Comparison of ENCODE assay signal across 20 cellular contexts in genomic region chr7:99554929-99555328, GRCh38. TPM values are rescaled to one million over a fixed set of nuclear protein-coding genes. Genes with fewer than 3 reads are reported as not detected.
DNase-seq lines count a peak whose midpoint lies in the region; ATAC-seq, FAIRE-seq and TF ChIP-seq lines count a peak whose summit lies in the region.
"Had no signal": no experiment of that assay in that cellular context is flagged by ENCODE, and none has a peak within 500 bp of the region (broad histone marks: within the 10 kb centered on the region; RNA-seq: fewer than 3 reads in every experiment).

No MANE protein-coding gene starts in this region.

- no peak overlapping the region for H3K4me3 Mint-ChIP-seq in CD8-positive, alpha-beta T cell
- H3K4me3 Mint-ChIP-seq in dendritic cell treated with granulocyte-macrophage colony-stimulating factor and Interleukin-4, amounts not matched to agents 40 ng/mL and 50 ng/mL, for 4 days, result no peak overlapping the region
- H3K4me3 Mint-ChIP-seq in stimulated activated effector memory CD8-positive, alpha-beta T cell treated with anti-CD3 and anti-CD28 coated beads, Interleukin-12 subunit alpha, Interleukin-12 subunit beta, amount 100 ng/mL, for 72 hours, result no peak overlapping the region

- no peak overlapping the region for H4K8ac ChIP-seq in neuronal stem cell (ENCODE audit: low read depth, low read length)

- 93% methylated on average over 2 of the region's 2 CpGs for WGBS in HepG2 (ENCODE audit: low lambda C conversion rate)
- WGBS in right lobe of liver (ENCODE audit: insufficient coverage, low coverage, low lambda C conversion rate, missing lambda C conversion rate), result 57% methylated on average over 2 of the region's 2 CpGs
- WGBS in neuronal stem cell (ENCODE audit: extremely low coverage in 2 of 2, insufficient read length in 2 of 2, insufficient replicate concordance in 1 of 2), 2 donors, result no CpG with 5 or more reads among the region's 2 CpGs

- TF ChIP-seq RAD21 in HepG2 (CRISPR knock-in tag; IDR thresholded peaks at IDR 0.05), result no peak

- no peaks in the 10 kb centered on the region for H3K9me3 Mint-ChIP-seq in CD8-positive, alpha-beta T cell
- no peaks in the 10 kb centered on the region for H3K9me3 Mint-ChIP-seq in dendritic cell treated with granulocyte-macrophage colony-stimulating factor and Interleukin-4, amounts not matched to agents 40 ng/mL and 50 ng/mL, for 4 days
- H3K9me3 Mint-ChIP-seq in stimulated activated effector memory CD8-positive, alpha-beta T cell treated with anti-CD3 and anti-CD28 coated beads, Interleukin-12 subunit alpha, Interleukin-12 subunit beta, amount 100 ng/mL, for 72 hours, result no peaks in the 10 kb centered on the region
- H3K9me3 Mint-ChIP-seq: IgD-negative memory B cell had no signal

- H3K9ac ChIP-seq in HepG2 (ENCODE audit: insufficient read depth, low read depth, low read length) (no peak overlapping the region), neuronal stem cell (ENCODE audit: low read depth, low read length, poor library complexity) (no peak overlapping the region)
- H3K9ac ChIP-seq: GM23248 had no signal

- no peak overlapping the region for H3K23ac ChIP-seq in neuronal stem cell (ENCODE audit: low read depth, low read length, poor library complexity)

- peak overlapping the region; percentile 53 for H3K27ac Mint-ChIP-seq in CD8-positive, alpha-beta T cell
- H3K27ac Mint-ChIP-seq in dendritic cell treated with granulocyte-macrophage colony-stimulating factor and Interleukin-4, amounts not matched to agents 40 ng/mL and 50 ng/mL, for 4 days, result peak overlapping the region; percentile 59
- peak overlapping the region; percentile 57 for H3K27ac Mint-ChIP-seq in stimulated activated effector memory CD8-positive, alpha-beta T cell treated with anti-CD3 and anti-CD28 coated beads, Interleukin-12 subunit alpha, Interleukin-12 subunit beta, amount 100 ng/mL, for 72 hours

- H3K4me2 ChIP-seq in HepG2 (ENCODE audit: low read depth, low read length) (no peak overlapping the region), neuronal stem cell (ENCODE audit: insufficient read depth, low read length, poor library complexity, severe bottlenecking) (no peak overlapping the region)

- TF ChIP-seq EP300 in HepG2 (IDR thresholded peaks at IDR 0.05; ENCODE audit: low read depth in 2 of 2, low read length in 2 of 2) (no peak), HepG2 (CRISPR knock-in tag; IDR thresholded peaks at IDR 0.05; ENCODE audit: borderline replicate concordance) (no peak)

- H3K27me3 ChIP-seq in HepG2 (ENCODE audit: control insufficient read depth in 1 of 2, insufficient read depth in 2 of 2, low read length in 2 of 2), result no peaks in the 10 kb centered on the region; a peak in 1 of 5 replicates
- no peaks in the 10 kb centered on the region for H3K27me3 ChIP-seq in right lobe of liver
- H3K27me3 ChIP-seq in CD8-positive, alpha-beta T cell (ENCODE audit: insufficient read depth, low read length), result no peaks in the 10 kb centered on the region
- H3K27me3 ChIP-seq in neuronal stem cell (ENCODE audit: control insufficient read depth in 3 of 3, insufficient read depth in 3 of 3, low read depth in 1 of 3, low read length in 3 of 3), result no peaks in the 10 kb centered on the region

- H2AFZ ChIP-seq in HepG2 (ENCODE audit: low read length) (no peak overlapping the region), neuronal stem cell (ENCODE audit: low read length) (no peak overlapping the region)
- H2AFZ ChIP-seq: GM23248 had no signal

- no peak for FAIRE-seq in HepG2 (lab: Jason Lieb, UNC)
- FAIRE-seq: G401.6 had no signal

- DNase-seq in HepG2 (ENCODE audit: low spot score) (no peak), right lobe of liver (no peak), SKM-1 (lab: John Stamatoyannopoulos, UW; ENCODE audit: unreplicated experiment) (no peak), neuronal stem cell (ENCODE audit: low spot score) (no peak), NCI-H187 treated with DMSO at 0.1 percent for 48 hours (lab: John Stamatoyannopoulos, UW) (no peak)
- no peak for DNase-seq in CD8-positive, alpha-beta T cell
- DNase-seq in stimulated activated effector memory CD8-positive, alpha-beta T cell treated with anti-CD3 and anti-CD28 coated beads, Interleukin-12 subunit alpha, Interleukin-12 subunit beta, amount 100 ng/mL, for 72 hours (ENCODE audit: low spot score in 2 of 2), result no peak
- DNase-seq: DMS79 treated with DMSO at 0.1 percent for 48 hours; GM23248; HCEC 1CT; Kasumi-1; NCI-H1105 treated with DMSO at 0.1 percent for 48 hours; NCI-H187; NCI-H345; NK-92 treated with Interleukin-12 subunit alpha and Interleukin-12 subunit beta, amount 100 ng/mL, for 24 hours; SHP77 treated with DMSO at 0.1 percent for 48 hours had no signal

- POLR2A ChIA-PET in HepG2 (lab: Yijun Ruan, JAX), result no interaction called here
- POLR2A ChIA-PET in CD8-positive, alpha-beta T cell (lab: Charles Lee), result interaction anchor here (1.3 kb wide), 1 partner anchor 55 kb away, joined by 5 read pairs; the partner anchor contains the start of gene ZNF394

- H3K9me3 ChIP-seq in HepG2 (ENCODE audit: low read length), result no peaks in the 10 kb centered on the region
- no peaks in the 10 kb centered on the region for H3K9me3 ChIP-seq in right lobe of liver
- no peaks in the 10 kb centered on the region for H3K9me3 ChIP-seq in CD8-positive, alpha-beta T cell (ENCODE audit: low read length)
- H3K9me3 ChIP-seq in neuronal stem cell (replicated peaks in 1 of 2; ENCODE audit: control insufficient read depth in 2 of 2, insufficient read depth in 1 of 2, low read depth in 1 of 2, low read length in 2 of 2), result peaks cover 4% of the 10 kb centered on the region in 2 donors

- H2BK12ac ChIP-seq in neuronal stem cell (ENCODE audit: low read length), result no peak overlapping the region

- no peaks in the 10 kb centered on the region for H3K27me3 Mint-ChIP-seq in CD8-positive, alpha-beta T cell (ENCODE audit: low read depth)
- no peaks in the 10 kb centered on the region for H3K27me3 Mint-ChIP-seq in dendritic cell treated with granulocyte-macrophage colony-stimulating factor and Interleukin-4, amounts not matched to agents 40 ng/mL and 50 ng/mL, for 4 days
- H3K27me3 Mint-ChIP-seq: IgD-negative memory B cell had no signal

- intact Hi-C loops in HepG2 (cut with micrococcal nuclease; ENCODE audit: unreplicated experiment) (loop anchor here (5.0 kb wide), 1 partner anchor 53 kb away; the partner anchor contains the start of genes ZKSCAN5 and ZNF394), right lobe of liver (cut with DNase I) (no loop called here)
- intact Hi-C loops in CD8-positive, alpha-beta T cell (cut with DNase I, micrococcal nuclease), result loop anchor here in 1 of 2 experiments (5.0 to 10.0 kb wide), 2 partner anchors 462 to 880 kb away; partner anchors contain the start of genes PPP1R35 and ZKSCAN1
- intact Hi-C loops in dendritic cell treated with granulocyte-macrophage colony-stimulating factor and Interleukin-4, amounts not matched to agents 40 ng/mL and 50 ng/mL, for 4 days (cut with micrococcal nuclease), result loop anchor here (10.0 kb wide), 2 partner anchors 80 to 530 kb away; partner anchors contain the start of genes COPS6, ZNF3 and ZNF789

- BruUV-seq in HepG2 (replicated peaks; lab: Mats Ljungman, UMichigan), result no TSS peak

- H3K36me3 ChIP-seq in HepG2 (replicated peaks in 1 of 2; ENCODE audit: control insufficient read depth in 1 of 2, insufficient read depth in 2 of 2, low read length in 2 of 2) (peaks cover 0 to 15% of the 10 kb centered on the region in 2 experiments; a peak in 3 of 5 replicates), right lobe of liver (no peaks in the 10 kb centered on the region), neuronal stem cell (replicated peaks in 1 of 2; ENCODE audit: control insufficient read depth in 2 of 2, insufficient read depth in 2 of 2, low read length in 2 of 2) (peaks cover 11 to 37% of the 10 kb centered on the region in 2 donors)
- H3K36me3 ChIP-seq in CD8-positive, alpha-beta T cell (ENCODE audit: insufficient read depth, low read length), result peaks cover 9% of the 10 kb centered on the region

- no peak overlapping the region for H3K14ac ChIP-seq in neuronal stem cell (ENCODE audit: low read length)

- CTCF ChIA-PET in HepG2 (lab: Yijun Ruan, JAX; ENCODE audit: low intra/inter-chr PET ratio, low total read pairs), result no interaction called here
- CTCF ChIA-PET in CD8-positive, alpha-beta T cell (lab: Charles Lee), result no interaction called here

- H2BK15ac ChIP-seq in neuronal stem cell (ENCODE audit: low read length), result no peak overlapping the region

- no peak overlapping the region for H3K18ac ChIP-seq in neuronal stem cell (ENCODE audit: low read length)

- H2BK5ac ChIP-seq in neuronal stem cell (ENCODE audit: low read length), result no peak overlapping the region

- H3K36me3 Mint-ChIP-seq in CD8-positive, alpha-beta T cell, result peaks cover 42% of the 10 kb centered on the region
- H3K36me3 Mint-ChIP-seq in dendritic cell treated with granulocyte-macrophage colony-stimulating factor and Interleukin-4, amounts not matched to agents 40 ng/mL and 50 ng/mL, for 4 days (ENCODE audit: low read depth), result peaks cover 56% of the 10 kb centered on the region
- peaks cover 62% of the 10 kb centered on the region for H3K36me3 Mint-ChIP-seq in stimulated activated effector memory CD8-positive, alpha-beta T cell treated with anti-CD3 and anti-CD28 coated beads, Interleukin-12 subunit alpha, Interleukin-12 subunit beta, amount 100 ng/mL, for 72 hours

- in situ Hi-C loops in HepG2 (cut with HindIII; ENCODE audit: extremely low pct_ligation_motif_present, low pct_unique_long_range_greater_than_20kb), result no loop called here

- H2BK120ac ChIP-seq in neuronal stem cell (ENCODE audit: low read depth, low read length), result no peak overlapping the region

- H3K4me1 Mint-ChIP-seq in CD8-positive, alpha-beta T cell (ENCODE audit: low read depth), result peaks cover 49% of the 10 kb centered on the region
- H3K4me1 Mint-ChIP-seq in dendritic cell treated with granulocyte-macrophage colony-stimulating factor and Interleukin-4, amounts not matched to agents 40 ng/mL and 50 ng/mL, for 4 days (ENCODE audit: low read depth), result peaks cover 44% of the 10 kb centered on the region
- peaks cover 30% of the 10 kb centered on the region for H3K4me1 Mint-ChIP-seq in stimulated activated effector memory CD8-positive, alpha-beta T cell treated with anti-CD3 and anti-CD28 coated beads, Interleukin-12 subunit alpha, Interleukin-12 subunit beta, amount 100 ng/mL, for 72 hours

- peaks cover 13% of the 10 kb centered on the region for H3K79me1 ChIP-seq in neuronal stem cell (ENCODE audit: low read depth, low read length)

- ATAC-seq in HepG2 (no peak), right lobe of liver (no peak)
- ATAC-seq in CD8-positive, alpha-beta T cell, result no peak
- ATAC-seq in stimulated activated effector memory CD8-positive, alpha-beta T cell treated with anti-CD3 and anti-CD28 coated beads, Interleukin-12 subunit alpha, Interleukin-12 subunit beta, amount 100 ng/mL, for 72 hours, result no peak

- H3K79me2 ChIP-seq in HepG2 (ENCODE audit: insufficient read depth, low read length), result peaks cover 49% of the 10 kb centered on the region

- peaks cover 34% of the 10 kb centered on the region for H3K4me1 ChIP-seq in HepG2 (ENCODE audit: insufficient read depth, low read length)
- H3K4me1 ChIP-seq in right lobe of liver, result peaks cover 0 to 21% (median 10%) of the 10 kb centered on the region in 4 donors
- H3K4me1 ChIP-seq in CD8-positive, alpha-beta T cell (ENCODE audit: insufficient read depth, low read length), result peaks cover 44% of the 10 kb centered on the region
- H3K4me1 ChIP-seq in neuronal stem cell (ENCODE audit: control insufficient read depth in 2 of 2, insufficient read depth in 1 of 2, low read depth in 1 of 2, low read length in 2 of 2), result peaks cover 6 to 8% of the 10 kb centered on the region in 2 donors

- H3K4me3 ChIP-seq in HepG2 (replicated peaks in 1 of 3; ENCODE audit: insufficient read depth in 1 of 3, low read depth in 2 of 3, low read length in 3 of 3), result no peak overlapping the region
- no peak overlapping the region for H3K4me3 ChIP-seq in right lobe of liver
- H3K4me3 ChIP-seq in CD8-positive, alpha-beta T cell (ENCODE audit: low read depth, low read length), result no peak overlapping the region
- H3K4me3 ChIP-seq in neuronal stem cell (ENCODE audit: low read length in 2 of 2), result no peak overlapping the region
- H3K4me3 ChIP-seq: GM23248 had no signal

- H3K4ac ChIP-seq in neuronal stem cell (ENCODE audit: low read length), result no peak overlapping the region

- TF ChIP-seq CTCF in HepG2 (CRISPR knock-in tag; IDR thresholded peaks at IDR 0.05) (no peak), right lobe of liver (IDR thresholded peaks at IDR 0.05) (no peak)
- TF ChIP-seq CTCF in CD8-positive, alpha-beta T cell (IDR thresholded peaks at IDR 0.05), result no peak

- H4K91ac ChIP-seq in neuronal stem cell (ENCODE audit: low read depth, low read length, poor library complexity), result no peak overlapping the region

- H2AK5ac ChIP-seq in neuronal stem cell (ENCODE audit: low read depth, low read length), result no peak overlapping the region

- no peaks in the 10 kb centered on the region; the same call in 1 of the 2 replicates for H4K20me1 ChIP-seq in HepG2 (ENCODE audit: insufficient read depth, low read length)

- H3K27ac ChIP-seq in HepG2 (ENCODE audit: extremely low read length, insufficient read depth, low read length), result no peak overlapping the region
- no peak overlapping the region for H3K27ac ChIP-seq in right lobe of liver
- H3K27ac ChIP-seq in CD8-positive, alpha-beta T cell (ENCODE audit: low read depth, low read length), result no peak overlapping the region
- no peak overlapping the region for H3K27ac ChIP-seq in neuronal stem cell (replicated peaks; ENCODE audit: low read length)
- H3K27ac ChIP-seq: GM23248 had no signal

- TF ChIP-seq POLR2A in HepG2 (IDR thresholded peaks at IDR 0.05; ENCODE audit: insufficient read depth in 1 of 2, low read depth in 2 of 2, low read length in 2 of 2) (no peak), right lobe of liver (IDR thresholded peaks at IDR 0.05) (no peak)

RNA-seq across cellular contexts. Expression of gene FAM200A, which starts 3.0 kb away (rescaled TPM):
- total RNA-seq in HepG2 (2016; rRNA removed; fragmentation: Illumina TruSeq; extraction: Trizol), result 6.3 and 10.4 TPM in 2 replicates
- 1.0 and 1.3 TPM in 2 replicates for total RNA-seq in HepG2 (2016; cell fraction: cytosol; rRNA removed; fragmentation: Illumina TruSeq; extraction: Trizol; ENCODE audit: low read depth)
- total RNA-seq in HepG2 (2016; cell fraction: insoluble cytoplasmic fraction; rRNA removed; fragmentation: Illumina TruSeq; extraction: Trizol), result 6.0 and 8.6 TPM in 2 replicates
- 3.2 and 3.9 TPM in 2 replicates for total RNA-seq in HepG2 (2016; cell fraction: membrane; rRNA removed; fragmentation: Illumina TruSeq; extraction: Trizol)
- total RNA-seq in HepG2 (2016; cell fraction: nucleus; rRNA removed; fragmentation: Illumina TruSeq; extraction: Trizol), result 3.5 and 4.0 TPM in 2 replicates
- 4.7 and 5.4 TPM in 2 replicates for polyA plus RNA-seq in HepG2 (2011; rRNA removed)
- polyA plus RNA-seq in HepG2 (2011; cell fraction: cytosol; rRNA removed), result 3.4 and 4.4 TPM in 2 replicates
- 0.87 and 1.9 TPM in 2 replicates for polyA plus RNA-seq in HepG2 (2011; cell fraction: nucleus; rRNA removed)
- polyA plus RNA-seq in HepG2 (2012), result 4.5 and 5.0 TPM in 2 replicates
- polyA plus RNA-seq in HepG2 (2016; cell fraction: cytosol; fragmentation: Illumina TruSeq; extraction: Trizol; ENCODE audit: low read depth), result 0.53 and 0.85 TPM in 2 replicates
- polyA plus RNA-seq in HepG2 (2016; cell fraction: insoluble cytoplasmic fraction; fragmentation: Illumina TruSeq; extraction: Trizol; ENCODE audit: low read depth), result 8.3 and 10.1 TPM in 2 replicates
- polyA plus RNA-seq in HepG2 (2016; cell fraction: membrane; fragmentation: Illumina TruSeq; extraction: Trizol; ENCODE audit: low read depth), result 1.4 and 1.9 TPM in 2 replicates
- polyA plus RNA-seq in HepG2 (2016; cell fraction: nucleus; fragmentation: Illumina TruSeq; extraction: Trizol; ENCODE audit: insufficient read depth, low read depth), result 5.9 and 6.7 TPM in 2 replicates
- polyA minus RNA-seq in HepG2 (2011; rRNA and poly(A)+ RNA removed; ENCODE audit: low replicate concordance), result 1.1 and 3.9 TPM in 2 replicates
- polyA minus RNA-seq in HepG2 (2011; cell fraction: cytosol; rRNA and poly(A)+ RNA removed), result 2.8 and 3.8 TPM in 2 replicates
- 6.2 and 7.5 TPM in 2 replicates for polyA minus RNA-seq in HepG2 (2011; cell fraction: nucleus; rRNA and poly(A)+ RNA removed)
- 1 to 10 TPM; 1.4 to 3.4 (median 2.3) TPM for total RNA-seq in right lobe of liver
- 1 to 10 TPM; 2.7 to 3.3 TPM for total RNA-seq in CD8-positive, alpha-beta T cell
- 8.0 TPM for polyA plus RNA-seq in neuronal stem cell (2013, experiment 1 of 2)
- polyA plus RNA-seq in neuronal stem cell (2013, experiment 2 of 2), result 7.9 TPM

RNA-seq across cellular contexts. Expression of gene ZNF655, which starts 3.5 kb away (rescaled TPM):
- total RNA-seq in HepG2 (2016; rRNA removed; fragmentation: Illumina TruSeq; extraction: Trizol), result 53.4 and 54.8 TPM in 2 replicates
- 16.2 and 27.8 TPM in 2 replicates for total RNA-seq in HepG2 (2016; cell fraction: cytosol; rRNA removed; fragmentation: Illumina TruSeq; extraction: Trizol; ENCODE audit: low read depth)
- total RNA-seq in HepG2 (2016; cell fraction: insoluble cytoplasmic fraction; rRNA removed; fragmentation: Illumina TruSeq; extraction: Trizol), result 55.5 and 56.9 TPM in 2 replicates
- 43.6 and 47.0 TPM in 2 replicates for total RNA-seq in HepG2 (2016; cell fraction: membrane; rRNA removed; fragmentation: Illumina TruSeq; extraction: Trizol)
- total RNA-seq in HepG2 (2016; cell fraction: nucleus; rRNA removed; fragmentation: Illumina TruSeq; extraction: Trizol), result 62.9 and 68.9 TPM in 2 replicates
- 75.6 and 83.2 TPM in 2 replicates for polyA plus RNA-seq in HepG2 (2011; rRNA removed)
- 46.0 and 47.5 TPM in 2 replicates for polyA plus RNA-seq in HepG2 (2011; cell fraction: cytosol; rRNA removed)
- polyA plus RNA-seq in HepG2 (2011; cell fraction: nucleus; rRNA removed), result 141 and 161 TPM in 2 replicates
- polyA plus RNA-seq in HepG2 (2012), result 32.8 and 35.8 TPM in 2 replicates
- polyA plus RNA-seq in HepG2 (2016; cell fraction: cytosol; fragmentation: Illumina TruSeq; extraction: Trizol; ENCODE audit: low read depth), result 22.2 and 35.6 TPM in 2 replicates
- polyA plus RNA-seq in HepG2 (2016; cell fraction: insoluble cytoplasmic fraction; fragmentation: Illumina TruSeq; extraction: Trizol; ENCODE audit: low read depth), result 41.3 and 42.7 TPM in 2 replicates
- 30.7 and 38.8 TPM in 2 replicates for polyA plus RNA-seq in HepG2 (2016; cell fraction: membrane; fragmentation: Illumina TruSeq; extraction: Trizol; ENCODE audit: low read depth)
- polyA plus RNA-seq in HepG2 (2016; cell fraction: nucleus; fragmentation: Illumina TruSeq; extraction: Trizol; ENCODE audit: insufficient read depth, low read depth), result 77.8 and 80.4 TPM in 2 replicates
- polyA minus RNA-seq in HepG2 (2011; rRNA and poly(A)+ RNA removed; ENCODE audit: low replicate concordance), result 46.6 and 83.6 TPM in 2 replicates
- 24.0 and 25.8 TPM in 2 replicates for polyA minus RNA-seq in HepG2 (2011; cell fraction: cytosol; rRNA and poly(A)+ RNA removed)
- 176 and 200 TPM in 2 replicates for polyA minus RNA-seq in HepG2 (2011; cell fraction: nucleus; rRNA and poly(A)+ RNA removed)
- total RNA-seq in right lobe of liver, result 10 to 100 TPM; 21.5 to 44.4 (median 26.0) TPM
- total RNA-seq in CD8-positive, alpha-beta T cell, result 100 to 1,000 TPM; 177 to 186 TPM
- 27.3 TPM for polyA plus RNA-seq in neuronal stem cell (2013, experiment 1 of 2)
- polyA plus RNA-seq in neuronal stem cell (2013, experiment 2 of 2), result 27.7 TPM

RNA-seq across cellular contexts. Expression of gene TMEM225B, which starts 43.1 kb away (rescaled TPM):
- total RNA-seq in HepG2 (2016; rRNA removed; fragmentation: Illumina TruSeq; extraction: Trizol) (0.60 and 0.95 TPM in 2 replicates), right lobe of liver (1 to 10 TPM in 1 of 6 experiments, under 1 TPM in 3, not detected in 2; 0.25 to 1.4 (median 0.29) TPM)
- total RNA-seq in HepG2 (2016; cell fraction: cytosol; rRNA removed; fragmentation: Illumina TruSeq; extraction: Trizol; ENCODE audit: low read depth), result 2.2 and 2.6 TPM in 2 replicates
- 0.42 and 0.65 TPM in 2 replicates for total RNA-seq in HepG2 (2016; cell fraction: insoluble cytoplasmic fraction; rRNA removed; fragmentation: Illumina TruSeq; extraction: Trizol)
- 1.3 and 1.4 TPM in 2 replicates for total RNA-seq in HepG2 (2016; cell fraction: membrane; rRNA removed; fragmentation: Illumina TruSeq; extraction: Trizol)
- 1.3 and 1.4 TPM in 2 replicates for total RNA-seq in HepG2 (2016; cell fraction: nucleus; rRNA removed; fragmentation: Illumina TruSeq; extraction: Trizol)
- 0.78 and 1.6 TPM in 2 replicates for polyA plus RNA-seq in HepG2 (2011; rRNA removed)
- polyA plus RNA-seq in HepG2 (2011; cell fraction: cytosol; rRNA removed), result 0.83 and 1.5 TPM in 2 replicates
- 3.0 and 3.2 TPM in 2 replicates for polyA plus RNA-seq in HepG2 (2011; cell fraction: nucleus; rRNA removed)
- polyA plus RNA-seq in HepG2 (2012), result 1.9 and 2.5 TPM in 2 replicates
- polyA plus RNA-seq in HepG2 (2016; cell fraction: cytosol; fragmentation: Illumina TruSeq; extraction: Trizol; ENCODE audit: low read depth), result 1.4 and 2.2 TPM in 2 replicates
- 0.38 and 0.45 TPM in 2 replicates for polyA plus RNA-seq in HepG2 (2016; cell fraction: insoluble cytoplasmic fraction; fragmentation: Illumina TruSeq; extraction: Trizol; ENCODE audit: low read depth)
- polyA plus RNA-seq in HepG2 (2016; cell fraction: membrane; fragmentation: Illumina TruSeq; extraction: Trizol; ENCODE audit: low read depth), result 1.4 and 1.9 TPM in 2 replicates
- polyA plus RNA-seq in HepG2 (2016; cell fraction: nucleus; fragmentation: Illumina TruSeq; extraction: Trizol; ENCODE audit: insufficient read depth, low read depth), result 1.1 and 2.7 TPM in 2 replicates
- polyA minus RNA-seq in HepG2 (2011; rRNA and poly(A)+ RNA removed; ENCODE audit: low replicate concordance), result 0.12 and 0.19 TPM in 2 replicates
- 1.1 TPM in 1 of 2 replicates, not detected in the other for polyA minus RNA-seq in HepG2 (2011; cell fraction: cytosol; rRNA and poly(A)+ RNA removed)
- 0.90 and 1.2 TPM in 2 replicates for polyA minus RNA-seq in HepG2 (2011; cell fraction: nucleus; rRNA and poly(A)+ RNA removed)
- total RNA-seq in CD8-positive, alpha-beta T cell, result 1 to 10 TPM in 1 of 2 experiments, under 1 TPM in 1; 0.94 to 2.1 TPM
- 1.3 TPM for polyA plus RNA-seq in neuronal stem cell (2013, experiment 1 of 2)
- polyA plus RNA-seq in neuronal stem cell (2013, experiment 2 of 2), result 1.5 TPM
- total RNA-seq: GM23248, HT1080 had no signal

RNA-seq across cellular contexts. Expression of gene ZKSCAN5, which starts 50.5 kb away (rescaled TPM):
- total RNA-seq in HepG2 (2016; rRNA removed; fragmentation: Illumina TruSeq; extraction: Trizol), result 11.7 and 14.4 TPM in 2 replicates
- 2.1 and 2.3 TPM in 2 replicates for total RNA-seq in HepG2 (2016; cell fraction: cytosol; rRNA removed; fragmentation: Illumina TruSeq; extraction: Trizol; ENCODE audit: low read depth)
- total RNA-seq in HepG2 (2016; cell fraction: insoluble cytoplasmic fraction; rRNA removed; fragmentation: Illumina TruSeq; extraction: Trizol), result 11.7 and 14.5 TPM in 2 replicates
- 7.0 and 7.8 TPM in 2 replicates for total RNA-seq in HepG2 (2016; cell fraction: membrane; rRNA removed; fragmentation: Illumina TruSeq; extraction: Trizol)
- total RNA-seq in HepG2 (2016; cell fraction: nucleus; rRNA removed; fragmentation: Illumina TruSeq; extraction: Trizol), result 7.9 and 10.0 TPM in 2 replicates
- polyA plus RNA-seq in HepG2 (2011; rRNA removed), result 5.2 and 5.5 TPM in 2 replicates
- 3.4 and 4.6 TPM in 2 replicates for polyA plus RNA-seq in HepG2 (2011; cell fraction: cytosol; rRNA removed)
- 4.1 and 5.2 TPM in 2 replicates for polyA plus RNA-seq in HepG2 (2011; cell fraction: nucleus; rRNA removed)
- 5.5 and 5.7 TPM in 2 replicates for polyA plus RNA-seq in HepG2 (2012)
- 1.1 TPM in 2 replicates for polyA plus RNA-seq in HepG2 (2016; cell fraction: cytosol; fragmentation: Illumina TruSeq; extraction: Trizol; ENCODE audit: low read depth)
- polyA plus RNA-seq in HepG2 (2016; cell fraction: insoluble cytoplasmic fraction; fragmentation: Illumina TruSeq; extraction: Trizol; ENCODE audit: low read depth), result 11.4 and 12.4 TPM in 2 replicates
- polyA plus RNA-seq in HepG2 (2016; cell fraction: membrane; fragmentation: Illumina TruSeq; extraction: Trizol; ENCODE audit: low read depth), result 3.6 and 3.8 TPM in 2 replicates
- polyA plus RNA-seq in HepG2 (2016; cell fraction: nucleus; fragmentation: Illumina TruSeq; extraction: Trizol; ENCODE audit: insufficient read depth, low read depth), result 12.5 and 12.6 TPM in 2 replicates
- 10.3 and 16.0 TPM in 2 replicates for polyA minus RNA-seq in HepG2 (2011; rRNA and poly(A)+ RNA removed; ENCODE audit: low replicate concordance)
- 6.9 and 7.2 TPM in 2 replicates for polyA minus RNA-seq in HepG2 (2011; cell fraction: cytosol; rRNA and poly(A)+ RNA removed)
- polyA minus RNA-seq in HepG2 (2011; cell fraction: nucleus; rRNA and poly(A)+ RNA removed), result 13.4 and 16.0 TPM in 2 replicates
- 1 to 10 TPM; 2.7 to 4.4 (median 3.1) TPM for total RNA-seq in right lobe of liver
- 1 to 10 TPM; 6.0 to 6.2 TPM for total RNA-seq in CD8-positive, alpha-beta T cell
- 10.5 TPM for polyA plus RNA-seq in neuronal stem cell (2013, experiment 1 of 2)
- 10.3 TPM for polyA plus RNA-seq in neuronal stem cell (2013, experiment 2 of 2)

RNA-seq across cellular contexts. Expression of gene ZNF394, which starts 54.8 kb away (rescaled TPM):
- total RNA-seq in HepG2 (2016; rRNA removed; fragmentation: Illumina TruSeq; extraction: Trizol), result 18.7 and 19.6 TPM in 2 replicates
- total RNA-seq in HepG2 (2016; cell fraction: cytosol; rRNA removed; fragmentation: Illumina TruSeq; extraction: Trizol; ENCODE audit: low read depth), result 14.4 and 15.6 TPM in 2 replicates
- 17.1 and 18.1 TPM in 2 replicates for total RNA-seq in HepG2 (2016; cell fraction: insoluble cytoplasmic fraction; rRNA removed; fragmentation: Illumina TruSeq; extraction: Trizol)
- total RNA-seq in HepG2 (2016; cell fraction: membrane; rRNA removed; fragmentation: Illumina TruSeq; extraction: Trizol), result 18.0 and 18.1 TPM in 2 replicates
- total RNA-seq in HepG2 (2016; cell fraction: nucleus; rRNA removed; fragmentation: Illumina TruSeq; extraction: Trizol), result 12.9 and 15.2 TPM in 2 replicates
- polyA plus RNA-seq in HepG2 (2011; rRNA removed), result 7.8 and 8.6 TPM in 2 replicates
- polyA plus RNA-seq in HepG2 (2011; cell fraction: cytosol; rRNA removed), result 6.9 and 7.2 TPM in 2 replicates
- polyA plus RNA-seq in HepG2 (2011; cell fraction: nucleus; rRNA removed), result 9.1 and 13.1 TPM in 2 replicates
- 7.0 and 7.3 TPM in 2 replicates for polyA plus RNA-seq in HepG2 (2012)
- 2.2 and 2.9 TPM in 2 replicates for polyA plus RNA-seq in HepG2 (2016; cell fraction: cytosol; fragmentation: Illumina TruSeq; extraction: Trizol; ENCODE audit: low read depth)
- 12.0 and 13.7 TPM in 2 replicates for polyA plus RNA-seq in HepG2 (2016; cell fraction: insoluble cytoplasmic fraction; fragmentation: Illumina TruSeq; extraction: Trizol; ENCODE audit: low read depth)
- 4.1 and 4.3 TPM in 2 replicates for polyA plus RNA-seq in HepG2 (2016; cell fraction: membrane; fragmentation: Illumina TruSeq; extraction: Trizol; ENCODE audit: low read depth)
- polyA plus RNA-seq in HepG2 (2016; cell fraction: nucleus; fragmentation: Illumina TruSeq; extraction: Trizol; ENCODE audit: insufficient read depth, low read depth), result 20.5 and 23.9 TPM in 2 replicates
- 9.5 and 16.3 TPM in 2 replicates for polyA minus RNA-seq in HepG2 (2011; rRNA and poly(A)+ RNA removed; ENCODE audit: low replicate concordance)
- polyA minus RNA-seq in HepG2 (2011; cell fraction: cytosol; rRNA and poly(A)+ RNA removed), result 7.2 and 9.4 TPM in 2 replicates
- 20.2 and 23.1 TPM in 2 replicates for polyA minus RNA-seq in HepG2 (2011; cell fraction: nucleus; rRNA and poly(A)+ RNA removed)
- total RNA-seq in right lobe of liver, result 10 to 100 TPM in 2 of 6 experiments, 1 to 10 TPM in 4; 6.6 to 12.3 (median 9.4) TPM
- total RNA-seq in CD8-positive, alpha-beta T cell, result 100 to 1,000 TPM; 256 to 268 TPM
- 7.7 TPM for polyA plus RNA-seq in neuronal stem cell (2013, experiment 1 of 2)
- polyA plus RNA-seq in neuronal stem cell (2013, experiment 2 of 2), result 7.6 TPM

Comparison
In these comparisons a context has a peak if more than half of its experiments do, and no peak if none do; other contexts are left out.
1. intact Hi-C loops: an anchor here in HepG2 (5.0 kb wide) and dendritic cell treated with granulocyte-macrophage colony-stimulating factor and Interleukin-4, amounts not matched to agents 40 ng/mL and 50 ng/mL, for 4 days (10.0 kb wide); none called in right lobe of liver.